In the genomic region with DNA sequence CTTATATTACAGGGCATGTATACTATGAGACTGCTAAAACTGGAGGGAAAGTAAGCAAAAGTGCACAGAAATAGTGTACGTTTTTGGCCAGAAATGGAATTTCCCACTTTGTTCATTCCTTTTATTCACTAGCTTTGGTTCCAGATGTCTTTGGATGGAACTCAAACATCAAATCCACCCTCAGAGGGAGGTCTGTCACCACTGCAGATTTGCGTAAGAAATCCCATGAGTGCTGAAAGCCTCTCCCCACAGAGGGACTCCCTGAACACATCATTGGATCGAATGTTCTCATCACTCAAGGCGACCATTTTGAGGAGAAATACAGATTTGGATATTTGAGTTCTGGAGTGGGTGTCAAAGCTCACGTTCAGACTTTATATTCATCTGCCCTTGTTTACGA, we compare ENCODE assay signal across 20 cellular contexts.
"Had no signal": no experiment of that assay in that cellular context is flagged by ENCODE, and none has a peak within 500 bp of the region (broad histone marks: within the 10 kb centered on the region; RNA-seq: fewer than 3 reads in every experiment).

No MANE protein-coding gene starts in this region.

- H3K4me3 ChIP-seq: dorsolateral prefrontal cortex, gastroesophageal sphincter, heart left ventricle, left lung, mucosa of descending colon, prostate gland, right atrium auricular region had no signal

- ATAC-seq: activated CD8-positive, alpha-beta T cell treated with anti-CD3 and anti-CD28 coated beads, Interleukin-2, amount 10 ng/mL, durations not matched to agents 7 days and 5 days; activated T-cell treated with anti-CD3 and anti-CD28 coated beads, Interleukin-2, amount 50 U/mL, for 4 hours; gastroesophageal sphincter; heart left ventricle; left lung; mucosa of descending colon had no signal

- H3K9ac ChIP-seq: SK-N-SH had no signal

- H3K27me3 Mint-ChIP-seq: activated CD4-positive, alpha-beta T cell treated with anti-CD3 and anti-CD28 coated beads, Interleukin-2, amount 10 ng/mL, durations not matched to agents 24 days and 14 days; activated naive CD4-positive, alpha-beta T cell treated with anti-CD3 and anti-CD28 coated beads, Interleukin-2, amount 50 U/mL, for 24 hours; naive B cell had no signal

- H3K27me3 ChIP-seq: dorsolateral prefrontal cortex, gastroesophageal sphincter, heart left ventricle, left lung, right atrium auricular region had no signal

- DNase-seq: activated CD4-positive, alpha-beta T cell treated with anti-CD3 and anti-CD28 coated beads, Interleukin-2, amount 10 ng/mL, durations not matched to agents 24 days and 14 days; activated CD8-positive, alpha-beta memory T cell treated with anti-CD3 and anti-CD28 coated beads, Interleukin-2, amount 50 U/mL, for 4 hours; activated CD8-positive, alpha-beta T cell treated with anti-CD3 and anti-CD28 coated beads, Interleukin-2, amount 10 ng/mL, durations not matched to agents 7 days and 5 days; activated effector memory CD4-positive, alpha-beta T cell treated with Interleukin-2 at 50 U/mL for 16 hours; activated T-cell treated with anti-CD3 and anti-CD28 coated beads, Interleukin-2, amount 50 U/mL, for 4 hours; dorsolateral prefrontal cortex; heart left ventricle; left lung; mucosa of descending colon; naive B cell; SK-N-SH; small intestine; stimulated activated CD4-positive, alpha-beta T cell treated with anti-CD3 and anti-CD28 coated beads, Interleukin-4, amount 100 ng/mL, for 1 hour; T-helper 9 cell had no signal

- H3K27ac Mint-ChIP-seq: activated CD4-positive, alpha-beta T cell treated with anti-CD3 and anti-CD28 coated beads, Interleukin-2, amount 10 ng/mL, durations not matched to agents 24 days and 14 days; activated naive CD4-positive, alpha-beta T cell treated with anti-CD3 and anti-CD28 coated beads, Interleukin-2, amount 50 U/mL, for 24 hours; memory B cell; naive B cell had no signal

- H3K9me3 ChIP-seq: gastroesophageal sphincter, heart left ventricle, left lung, mucosa of descending colon, prostate gland, right atrium auricular region, SK-N-SH had no signal

- H3K36me3 ChIP-seq: gastroesophageal sphincter, left lung, prostate gland had no signal

- H3K36me3 Mint-ChIP-seq: activated naive CD4-positive, alpha-beta T cell treated with anti-CD3 and anti-CD28 coated beads, Interleukin-2, amount 50 U/mL, for 24 hours; memory B cell; naive B cell had no signal

- H3K4me1 ChIP-seq: prostate gland had no signal

- H3K4me3 Mint-ChIP-seq: activated CD4-positive, alpha-beta T cell treated with anti-CD3 and anti-CD28 coated beads, Interleukin-2, amount 10 ng/mL, durations not matched to agents 24 days and 14 days; activated CD8-positive, alpha-beta T cell treated with anti-CD3 and anti-CD28 coated beads, Interleukin-2, amount 10 ng/mL, durations not matched to agents 7 days and 5 days; activated naive CD4-positive, alpha-beta T cell treated with anti-CD3 and anti-CD28 coated beads, Interleukin-2, amount 50 U/mL, for 24 hours; activated T-cell treated with anti-CD3 and anti-CD28 coated beads, Interleukin-2, amount 50 U/mL, for 4 hours; memory B cell; naive B cell; neural crest cell had no signal

- H3K9me3 Mint-ChIP-seq: activated CD4-positive, alpha-beta T cell treated with anti-CD3 and anti-CD28 coated beads, Interleukin-2, amount 10 ng/mL, durations not matched to agents 24 days and 14 days; activated naive CD4-positive, alpha-beta T cell treated with anti-CD3 and anti-CD28 coated beads, Interleukin-2, amount 50 U/mL, for 24 hours; activated T-cell treated with anti-CD3 and anti-CD28 coated beads, Interleukin-2, amount 50 U/mL, for 4 hours; memory B cell; naive B cell; neural crest cell had no signal

- H3K4me1 Mint-ChIP-seq: memory B cell had no signal

- H3K27ac ChIP-seq: gastroesophageal sphincter, heart left ventricle, left lung, prostate gland, right atrium auricular region had no signal

- H3K4me2 ChIP-seq: SK-N-SH had no signal
